8 cellular contexts compared by ENCODE assay signal in the genomic region with DNA sequence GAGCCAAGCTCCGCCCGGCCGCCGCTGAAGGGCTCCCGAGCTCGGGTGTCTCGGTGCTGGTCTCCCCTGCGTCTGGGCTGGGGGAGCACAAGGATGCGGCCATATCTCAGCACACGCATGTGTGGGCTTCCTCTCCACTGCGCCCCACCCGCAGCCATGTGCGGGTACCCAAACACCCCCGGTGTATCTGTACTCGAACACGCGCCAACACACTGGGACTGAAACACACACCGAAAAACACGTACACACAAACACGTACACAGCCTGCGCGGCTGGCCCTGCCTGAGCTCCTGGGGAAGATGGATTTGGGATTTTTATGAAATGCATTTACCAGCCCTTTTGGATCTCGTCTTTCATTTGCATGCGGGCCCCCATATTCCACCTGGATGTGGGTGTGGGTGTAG. TPM values are rescaled to one million over a fixed set of nuclear protein-coding genes. Genes with fewer than 3 reads are reported as not detected.
DNase-seq lines count a peak whose midpoint lies in the region; ATAC-seq and TF ChIP-seq lines count a peak whose summit lies in the region.

No MANE protein-coding gene starts in this region.

- H3K27me3 Mint-ChIP-seq in WTC11 (ENCODE audit: low read depth), result peaks cover 98% of the 10 kb centered on the region

- POLR2A ChIA-PET in WTC11 (lab: Charles Lee), result interaction anchor here (1.2 kb wide), 1 partner anchor 16 kb away, joined by 3 read pairs; no protein-coding TSS in a partner anchor

- CTCF ChIA-PET in WTC11 (lab: Charles Lee), result interaction anchor here (0.6 to 2.6 kb wide), 13 partner anchors 9 to 772 kb away, joined by 4 to 24 read pairs (median 6); no protein-coding TSS in a partner anchor

- H3K4me3 ChIP-seq in H7 (ENCODE audit: insufficient read depth, low read depth, low read length) (peak overlapping the region; percentile 42), iPS-11a (ENCODE audit: low read depth, low read length) (peak overlapping the region; percentile 36), skeletal muscle satellite cell (ENCODE audit: low read length) (peak overlapping the region; percentile 75)

- DNase-seq in H7 (no peak), WTC11 (ENCODE audit: low spot score) (no peak), cerebellum (ENCODE audit: low spot score) (no peak), cortex of kidney (lab: John Stamatoyannopoulos, UW) (no peak), DMS153 (lab: John Stamatoyannopoulos, UW) (no peak), amniotic stem cell (lab: John Stamatoyannopoulos, UW) (no peak)

- peaks cover 81% of the 10 kb centered on the region for H3K4me1 Mint-ChIP-seq in WTC11

- no peak overlapping the region for H3K27ac Mint-ChIP-seq in WTC11

- TF ChIP-seq CTCF in WTC11 (IDR thresholded peaks at IDR 0.05), result no peak

- H3K9me3 Mint-ChIP-seq in WTC11, result no peaks in the 10 kb centered on the region

- no peaks in the 10 kb centered on the region for H3K36me3 Mint-ChIP-seq in WTC11

- H3K27me3 ChIP-seq in H7 (ENCODE audit: control insufficient read depth, insufficient read depth, low read length) (peaks cover 91% of the 10 kb centered on the region), skeletal muscle satellite cell (ENCODE audit: control insufficient read depth, insufficient read depth, low read length) (peaks cover 31% of the 10 kb centered on the region)

- peak; percentile 1 for ATAC-seq in WTC11

- peaks cover 3% of the 10 kb centered on the region for H3K9me3 ChIP-seq in skeletal muscle satellite cell (replicated peaks; ENCODE audit: low read length)

- H3K36me3 ChIP-seq in H7 (replicated peaks; ENCODE audit: control insufficient read depth, insufficient read depth, low read length), result no peaks in the 10 kb centered on the region
- H3K36me3 ChIP-seq in skeletal muscle satellite cell (ENCODE audit: insufficient read depth, low read length), result peaks cover 28% of the 10 kb centered on the region

- peak overlapping the region; percentile 81 for H3K4me3 Mint-ChIP-seq in WTC11

- peaks cover 12% of the 10 kb centered on the region for H3K4me1 ChIP-seq in skeletal muscle satellite cell (ENCODE audit: control insufficient read depth, insufficient read depth, low read length)

- H3K4me2 ChIP-seq in skeletal muscle satellite cell (ENCODE audit: low read length), result peak overlapping the region; percentile 98

- peak overlapping the region; percentile 86 for H3K9ac ChIP-seq in skeletal muscle satellite cell (ENCODE audit: low read depth, low read length)

TF ChIP-seq in WTC11, 78 proteins besides CTCF, POLR2A, EP300 and RAD21:
- TF ChIP-seq, protein P1, sequence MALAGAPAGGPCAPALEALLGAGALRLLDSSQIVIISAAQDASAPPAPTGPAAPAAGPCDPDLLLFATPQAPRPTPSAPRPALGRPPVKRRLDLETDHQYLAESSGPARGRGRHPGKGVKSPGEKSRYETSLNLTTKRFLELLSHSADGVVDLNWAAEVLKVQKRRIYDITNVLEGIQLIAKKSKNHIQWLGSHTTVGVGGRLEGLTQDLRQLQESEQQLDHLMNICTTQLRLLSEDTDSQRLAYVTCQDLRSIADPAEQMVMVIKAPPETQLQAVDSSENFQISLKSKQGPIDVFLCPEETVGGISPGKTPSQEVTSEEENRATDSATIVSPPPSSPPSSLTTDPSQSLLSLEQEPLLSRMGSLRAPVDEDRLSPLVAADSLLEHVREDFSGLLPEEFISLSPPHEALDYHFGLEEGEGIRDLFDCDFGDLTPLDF (CRISPR knock-in tag; IDR thresholded peaks at IDR 0.05), result no peak
- TF ChIP-seq, protein P2, sequence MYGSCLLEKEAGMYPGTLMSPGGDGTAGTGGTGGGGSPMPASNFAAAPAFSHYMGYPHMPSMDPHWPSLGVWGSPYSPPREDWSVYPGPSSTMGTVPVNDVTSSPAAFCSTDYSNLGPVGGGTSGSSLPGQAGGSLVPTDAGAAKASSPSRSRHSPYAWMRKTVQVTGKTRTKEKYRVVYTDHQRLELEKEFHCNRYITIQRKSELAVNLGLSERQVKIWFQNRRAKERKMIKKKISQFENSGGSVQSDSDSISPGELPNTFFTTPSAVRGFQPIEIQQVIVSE (CRISPR knock-in tag; IDR thresholded peaks at IDR 0.05; ENCODE audit: borderline replicate concordance), result no peak
- TF ChIP-seq GRHL2 (CRISPR knock-in tag; IDR thresholded peaks at IDR 0.05; ENCODE audit: insufficient replicate concordance, severe bottlenecking) (no peak), CREM (CRISPR knock-in tag; IDR thresholded peaks at IDR 0.05) (no peak), CREB1 (CRISPR knock-in tag; IDR thresholded peaks at IDR 0.05) (no peak), GABPB1 (CRISPR knock-in tag; IDR thresholded peaks at IDR 0.05) (no peak), ZNF232 (CRISPR knock-in tag; IDR thresholded peaks at IDR 0.05) (no peak), FOXP1 (CRISPR knock-in tag; IDR thresholded peaks at IDR 0.05; ENCODE audit: borderline replicate concordance) (no peak)
- TF ChIP-seq, protein P3, sequence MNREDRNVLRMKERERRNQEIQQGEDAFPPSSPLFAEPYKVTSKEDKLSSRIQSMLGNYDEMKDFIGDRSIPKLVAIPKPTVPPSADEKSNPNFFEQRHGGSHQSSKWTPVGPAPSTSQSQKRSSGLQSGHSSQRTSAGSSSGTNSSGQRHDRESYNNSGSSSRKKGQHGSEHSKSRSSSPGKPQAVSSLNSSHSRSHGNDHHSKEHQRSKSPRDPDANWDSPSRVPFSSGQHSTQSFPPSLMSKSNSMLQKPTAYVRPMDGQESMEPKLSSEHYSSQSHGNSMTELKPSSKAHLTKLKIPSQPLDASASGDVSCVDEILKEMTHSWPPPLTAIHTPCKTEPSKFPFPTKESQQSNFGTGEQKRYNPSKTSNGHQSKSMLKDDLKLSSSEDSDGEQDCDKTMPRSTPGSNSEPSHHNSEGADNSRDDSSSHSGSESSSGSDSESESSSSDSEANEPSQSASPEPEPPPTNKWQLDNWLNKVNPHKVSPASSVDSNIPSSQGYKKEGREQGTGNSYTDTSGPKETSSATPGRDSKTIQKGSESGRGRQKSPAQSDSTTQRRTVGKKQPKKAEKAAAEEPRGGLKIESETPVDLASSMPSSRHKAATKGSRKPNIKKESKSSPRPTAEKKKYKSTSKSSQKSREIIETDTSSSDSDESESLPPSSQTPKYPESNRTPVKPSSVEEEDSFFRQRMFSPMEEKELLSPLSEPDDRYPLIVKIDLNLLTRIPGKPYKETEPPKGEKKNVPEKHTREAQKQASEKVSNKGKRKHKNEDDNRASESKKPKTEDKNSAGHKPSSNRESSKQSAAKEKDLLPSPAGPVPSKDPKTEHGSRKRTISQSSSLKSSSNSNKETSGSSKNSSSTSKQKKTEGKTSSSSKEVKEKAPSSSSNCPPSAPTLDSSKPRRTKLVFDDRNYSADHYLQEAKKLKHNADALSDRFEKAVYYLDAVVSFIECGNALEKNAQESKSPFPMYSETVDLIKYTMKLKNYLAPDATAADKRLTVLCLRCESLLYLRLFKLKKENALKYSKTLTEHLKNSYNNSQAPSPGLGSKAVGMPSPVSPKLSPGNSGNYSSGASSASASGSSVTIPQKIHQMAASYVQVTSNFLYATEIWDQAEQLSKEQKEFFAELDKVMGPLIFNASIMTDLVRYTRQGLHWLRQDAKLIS (CRISPR knock-in tag; IDR thresholded peaks at IDR 0.05; ENCODE audit: borderline replicate concordance), result no peak
- TF ChIP-seq, protein P4, sequence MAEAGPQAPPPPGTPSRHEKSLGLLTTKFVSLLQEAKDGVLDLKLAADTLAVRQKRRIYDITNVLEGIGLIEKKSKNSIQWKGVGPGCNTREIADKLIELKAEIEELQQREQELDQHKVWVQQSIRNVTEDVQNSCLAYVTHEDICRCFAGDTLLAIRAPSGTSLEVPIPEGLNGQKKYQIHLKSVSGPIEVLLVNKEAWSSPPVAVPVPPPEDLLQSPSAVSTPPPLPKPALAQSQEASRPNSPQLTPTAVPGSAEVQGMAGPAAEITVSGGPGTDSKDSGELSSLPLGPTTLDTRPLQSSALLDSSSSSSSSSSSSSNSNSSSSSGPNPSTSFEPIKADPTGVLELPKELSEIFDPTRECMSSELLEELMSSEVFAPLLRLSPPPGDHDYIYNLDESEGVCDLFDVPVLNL (CRISPR knock-in tag; IDR thresholded peaks at IDR 0.05; ENCODE audit: borderline replicate concordance, low read depth), result no peak

RNA-seq across cellular contexts. Expression of a gene that starts 0.9 kb away (rescaled TPM):
- 0.30 and 0.94 TPM in 2 replicates for total RNA-seq in H7 (2014; rRNA removed; shearing (Covaris generic))
- total RNA-seq in WTC11 (2021) (0.89 to 2.2 TPM (median 0.92 TPM) in 3 replicates), cerebellum (3.7 TPM)
- total RNA-seq in skeletal muscle satellite cell (2012; rRNA removed), result 68.1 and 69.0 TPM in 2 replicates
